Comparison of ENCODE assay signal across 13 cellular contexts in genomic region chr4:94567811-94568210, GRCh38.
DNase-seq lines count a peak whose midpoint lies in the region; ATAC-seq and TF ChIP-seq lines count a peak whose summit lies in the region.
"Had no signal": no experiment of that assay in that cellular context is flagged by ENCODE, and none has a peak within 500 bp of the region (broad histone marks: within the 10 kb centered on the region; RNA-seq: fewer than 3 reads in every experiment).

No MANE protein-coding gene starts in this region.

- H3K27ac Mint-ChIP-seq in chondrocyte (ENCODE audit: unreplicated experiment) = peak overlapping the region; percentile 18

- H3K27me3 Mint-ChIP-seq in chondrocyte (ENCODE audit: low read depth) = no peaks in the 10 kb centered on the region

- no peak overlapping the region for H3K27ac ChIP-seq in brain microvascular endothelial cell
- H3K27ac ChIP-seq: C4-2B, pancreas had no signal

- H3K27me3 ChIP-seq in brain microvascular endothelial cell (replicated peaks) = no peaks in the 10 kb centered on the region
- H3K27me3 ChIP-seq: pancreas had no signal

- peaks cover 57% of the 10 kb centered on the region for H3K4me1 Mint-ChIP-seq in chondrocyte (ENCODE audit: low read depth)

- POLR2A ChIA-PET in GM10248 (lab: Yijun Ruan, JAX) = no interaction called here

- H3K4me3 ChIP-seq in brain microvascular endothelial cell (ENCODE audit: low read depth, low read length) = no peak overlapping the region
- H3K4me3 ChIP-seq: pancreas had no signal

- H3K4me3 Mint-ChIP-seq in chondrocyte (ENCODE audit: unreplicated experiment) = no peak overlapping the region

- peak; percentile 24 for DNase-seq in GM10248 (ENCODE audit: extremely low spot score)
- DNase-seq in chondrocyte (ENCODE audit: low spot score) = no peak
- no peak for DNase-seq in NCI-H2107 treated with DMSO at 0.1 percent for 48 hours (lab: John Stamatoyannopoulos, UW; ENCODE audit: unreplicated experiment)
- DNase-seq in NCI-H2227 treated with DMSO at 0.1 percent for 48 hours (lab: John Stamatoyannopoulos, UW) = no peak
- DNase-seq in NCI-H2029 (lab: John Stamatoyannopoulos, UW) = no peak
- DNase-seq in brain microvascular endothelial cell = no peak
- DNase-seq: amygdala; NK-92 treated with Interleukin-12 subunit alpha and Interleukin-12 subunit beta, amount 100 ng/mL, for 24 hours; pancreas; T-helper 1 cell had no signal

- H3K36me3 ChIP-seq in brain microvascular endothelial cell (replicated peaks) = peaks cover 3% of the 10 kb centered on the region
- H3K36me3 ChIP-seq: pancreas had no signal

- H3K36me3 Mint-ChIP-seq in chondrocyte (ENCODE audit: low read depth) = no peaks in the 10 kb centered on the region

- in situ Hi-C loops in brain microvascular endothelial cell (cut with HindIII; ENCODE audit: low pct_ligation_motif_present, low sequenced_read_pairs) = no loop called here

- CTCF ChIA-PET in GM10248 (lab: Yijun Ruan, JAX) = no interaction called here

- no peak for TF ChIP-seq CTCF in GM10248 (IDR thresholded peaks at IDR 0.05; ENCODE audit: control extremely low read depth, extremely low read depth, low read depth, missing control alignments)
- TF ChIP-seq CTCF in chondrocyte (IDR thresholded peaks at IDR 0.05) = no peak
- TF ChIP-seq CTCF in brain microvascular endothelial cell (IDR thresholded peaks at IDR 0.05; ENCODE audit: low read depth, low read length, missing control alignments) = no peak

- H3K9me3 Mint-ChIP-seq in chondrocyte (ENCODE audit: low read depth) = no peaks in the 10 kb centered on the region

- ATAC-seq in GM19351 (IDR thresholded peaks at IDR 0.05; ENCODE audit: unreplicated experiment) = peak; percentile 78
- peak; percentile 67 for ATAC-seq in HG03045 (IDR thresholded peaks at IDR 0.05; ENCODE audit: unreplicated experiment)
- ATAC-seq: pancreas had no signal
